12 cellular contexts compared by ENCODE assay signal in the genomic region with DNA sequence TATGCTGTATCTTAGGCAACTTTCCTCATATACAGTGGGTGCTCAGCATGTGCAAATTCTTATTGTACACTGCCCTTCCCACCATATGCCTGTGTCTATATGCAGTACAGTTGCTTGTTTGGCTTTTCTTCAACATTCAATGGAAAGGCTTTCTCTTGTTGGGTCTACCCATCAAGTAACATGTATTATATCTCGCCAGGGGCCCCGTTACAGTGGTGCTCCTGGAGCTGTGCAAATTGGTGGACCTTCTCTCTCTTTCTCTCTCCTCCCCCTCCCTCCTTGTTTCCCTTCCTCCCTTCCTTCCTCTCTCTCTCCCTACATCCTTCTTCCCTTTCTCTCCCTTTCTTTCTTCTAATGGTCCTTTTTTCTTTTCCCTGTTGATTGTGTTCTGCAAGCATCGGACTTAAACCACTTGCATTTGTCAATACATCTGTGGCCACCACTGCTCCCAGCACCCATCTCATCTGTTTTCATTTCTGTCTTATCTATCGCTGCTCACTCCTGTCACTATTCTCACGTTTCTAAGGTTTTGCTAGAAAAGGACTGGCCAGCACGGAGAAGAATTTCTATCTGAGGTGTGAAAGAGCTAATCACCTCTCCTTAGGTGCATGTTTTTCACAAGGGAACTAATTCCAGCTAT. TPM values are rescaled to one million over a fixed set of nuclear protein-coding genes. Genes with fewer than 3 reads are reported as not detected.
DNase-seq lines count a peak whose midpoint lies in the region; ATAC-seq, FAIRE-seq and TF ChIP-seq lines count a peak whose summit lies in the region.
"Had no signal": no experiment of that assay in that cellular context is flagged by ENCODE, and none has a peak within 500 bp of the region (broad histone marks: within the 10 kb centered on the region; RNA-seq: fewer than 3 reads in every experiment).

No MANE protein-coding gene starts in this region.

- no peak for TF ChIP-seq CTCF in heart left ventricle (IDR thresholded peaks at IDR 0.05)
- no peak for TF ChIP-seq CTCF in type B pancreatic cell (conservative IDR thresholded peaks at IDR 0.05)
- no peak for TF ChIP-seq CTCF in adrenal gland (IDR thresholded peaks at IDR 0.05)

- H3K4me1 ChIP-seq in heart left ventricle (peaks cover 8 to 99% (median 76%) of the 10 kb centered on the region in 12 donors), adrenal gland (replicated peaks in 1 of 2) (peaks cover 33 to 90% of the 10 kb centered on the region in 2 donors)
- H3K4me1 ChIP-seq: neural progenitor cell had no signal

- H3K9me3 Mint-ChIP-seq in memory B cell (no peaks in the 10 kb centered on the region), type B pancreatic cell (no peaks in the 10 kb centered on the region)

- H3K4me3 Mint-ChIP-seq in T-helper 17 cell (peak overlapping the region; percentile 43), memory B cell (peak overlapping the region; percentile 66), type B pancreatic cell (no peak overlapping the region)
- H3K4me3 Mint-ChIP-seq: neural progenitor cell had no signal

- no peak for ATAC-seq in heart left ventricle
- ATAC-seq in left cardiac atrium, result no peak
- no peak for ATAC-seq in T-helper 17 cell
- no peak for ATAC-seq in memory B cell (ENCODE audit: low read depth)

- H3K36me3 ChIP-seq in heart left ventricle (peaks cover 0 to 34% (median 20%) of the 10 kb centered on the region in 9 donors), adrenal gland (replicated peaks in 1 of 2) (peaks cover 0 to 20% of the 10 kb centered on the region in 2 donors)
- H3K36me3 ChIP-seq: breast epithelium, neural progenitor cell had no signal

- peak overlapping the region in 10 of 12 donors; percentile 45 to 90 (median 72) for H3K27ac ChIP-seq in heart left ventricle
- H3K27ac ChIP-seq in adrenal gland, result peak overlapping the region in 1 of 5 donors; percentile 7
- H3K27ac ChIP-seq: neural progenitor cell had no signal

- no peak for FAIRE-seq in GM12892 (lab: Jason Lieb, UNC)

- H3K4me1 Mint-ChIP-seq in T-helper 17 cell (peaks cover 74% of the 10 kb centered on the region), memory B cell (peaks cover 77% of the 10 kb centered on the region), type B pancreatic cell (ENCODE audit: unreplicated experiment) (peaks cover 5% of the 10 kb centered on the region)
- H3K4me1 Mint-ChIP-seq: neural progenitor cell had no signal

- H3K27ac Mint-ChIP-seq in T-helper 17 cell, result peak overlapping the region; percentile 92
- H3K27ac Mint-ChIP-seq in memory B cell, result peak overlapping the region; percentile 94
- H3K27ac Mint-ChIP-seq in type B pancreatic cell, result peak overlapping the region; percentile 5
- H3K27ac Mint-ChIP-seq: neural progenitor cell had no signal

- no peaks in the 10 kb centered on the region for H3K27me3 Mint-ChIP-seq in T-helper 17 cell
- no peaks in the 10 kb centered on the region for H3K27me3 Mint-ChIP-seq in memory B cell
- no peaks in the 10 kb centered on the region for H3K27me3 Mint-ChIP-seq in type B pancreatic cell

- intact Hi-C loops in heart left ventricle (cut with DNase I) (no loop called here), left cardiac atrium (cut with DNase I) (no loop called here), adrenal gland (cut with DNase I) (no loop called here)

- DNase-seq in heart left ventricle, result no peak
- DNase-seq in left cardiac atrium, result no peak
- no peak for DNase-seq in T-helper 17 cell
- DNase-seq in memory B cell (ENCODE audit: low spot score in 2 of 2), result no peak
- DNase-seq in type B pancreatic cell (ENCODE audit: extremely low spot score, unreplicated experiment), result no peak
- no peak for DNase-seq in adrenal gland
- no peak for DNase-seq in GM12892 (ENCODE audit: insufficient read length)
- no peak for DNase-seq in NCI-H2107 treated with DMSO at 0.1 percent for 48 hours (lab: John Stamatoyannopoulos, UW; ENCODE audit: unreplicated experiment)
- DNase-seq: activated CD8-positive, alpha-beta memory T cell treated with anti-CD3 and anti-CD28 coated beads for 24 hours; NCI-H510A had no signal

- H3K9me3 ChIP-seq in heart left ventricle, result no peaks in the 10 kb centered on the region
- H3K9me3 ChIP-seq in T-helper 17 cell (ENCODE audit: control insufficient read depth, low read length, poor library complexity, severe bottlenecking), result no peaks in the 10 kb centered on the region
- H3K9me3 ChIP-seq in adrenal gland (replicated peaks in 1 of 3), result no peaks in the 10 kb centered on the region
- H3K9me3 ChIP-seq: breast epithelium had no signal

- no peaks in the 10 kb centered on the region for H3K27me3 ChIP-seq in heart left ventricle
- no peaks in the 10 kb centered on the region for H3K27me3 ChIP-seq in adrenal gland
- H3K27me3 ChIP-seq: breast epithelium, neural progenitor cell had no signal

- no peak overlapping the region for H3K4me3 ChIP-seq in heart left ventricle
- no peak overlapping the region for H3K4me3 ChIP-seq in adrenal gland
- H3K4me3 ChIP-seq: breast epithelium, neural progenitor cell had no signal

- WGBS in heart left ventricle, 4 donors, result 67 to 73% (median 68%) methylated on average over 6 of the region's 6 CpGs
- WGBS in adrenal gland, 4 donors, result 74 to 79% (median 77%) methylated on average over 6 of the region's 6 CpGs

- H3K36me3 Mint-ChIP-seq in T-helper 17 cell (ENCODE audit: low read depth) (peaks cover 5% of the 10 kb centered on the region), memory B cell (peaks cover 21% of the 10 kb centered on the region), type B pancreatic cell (peaks cover 29% of the 10 kb centered on the region)

- no peak for TF ChIP-seq POLR2A in heart left ventricle (IDR thresholded peaks at IDR 0.05)
- TF ChIP-seq POLR2A in adrenal gland (IDR thresholded peaks at IDR 0.05), result no peak
- no peak for TF ChIP-seq POLR2A in GM12892 (IDR thresholded peaks at IDR 0.05; ENCODE audit: low read depth, low read length)

RNA-seq across cellular contexts. Expression of a gene that starts 35.3 kb away (rescaled TPM):
- total RNA-seq in heart left ventricle (100 to 1,000 TPM in 7 of 9 donors, 10 to 100 TPM in 2; 82.4 to 217 (median 143) TPM), left cardiac atrium (100 to 1,000 TPM; 234 to 243 TPM), T-helper 17 cell (10 to 100 TPM; 58.4 to 74.5 TPM), type B pancreatic cell (ENCODE audit: low replicate concordance) (21.8 and 26.1 TPM in 2 replicates), adrenal gland (100 to 1,000 TPM; 142 to 296 (median 178) TPM)
- polyA plus RNA-seq in heart left ventricle (100 to 1,000 TPM in 1 of 2 donors, 10 to 100 TPM in 1; 13.8 to 153 TPM), adrenal gland (100 to 1,000 TPM in 1 of 3 donors, 10 to 100 TPM in 2; 19.1 to 128 (median 20.8) TPM)
- 0.15 TPM for polyA plus RNA-seq in GM12892 (2012; ENCODE audit: missing spikeins)

Comparison
In these comparisons a context has a peak if more than half of its experiments do, and no peak if none do; other contexts are left out.
1. H3K27ac Mint-ChIP-seq: peak in every context shown above with its lines; median percentile 94 in memory B cell; 92 in T-helper 17 cell; 5 in type B pancreatic cell.